Comparison of ENCODE assay signal across 26 cellular contexts in genomic region chr1:24759492-24759891, GRCh38.
"Had no signal": no experiment of that assay in that cellular context is flagged by ENCODE, and none has a peak within 500 bp of the region (broad histone marks: within the 10 kb centered on the region; RNA-seq: fewer than 3 reads in every experiment).

No MANE protein-coding gene starts in this region.

- H3K9me3 ChIP-seq: left ventricle myocardium inferior, lower lobe of right lung, pancreas, suprapubic skin, thyroid gland, upper lobe of right lung, vagina had no signal

- H3K27ac Mint-ChIP-seq: immature natural killer cell; memory B cell; natural killer cell treated with Interleukin-12 subunit alpha and Interleukin-12 subunit beta and Interleukin-15 and Interleukin-18, amount 100 ng/mL, for 72 hours; neural progenitor cell; progenitor cell of endocrine pancreas; stimulated activated effector memory CD8-positive, alpha-beta T cell treated with anti-CD3 and anti-CD28 coated beads, Interleukin-12 subunit alpha, Interleukin-12 subunit beta, amount 100 ng/mL, for 72 hours had no signal

- H3K27ac ChIP-seq: epithelial cell of prostate, foreskin keratinocyte, left ventricle myocardium inferior, lower lobe of right lung, neural progenitor cell, pancreas, suprapubic skin, thyroid gland, upper lobe of right lung, vagina had no signal

- FAIRE-seq: endometrium, keratinocyte, pancreas, small intestine had no signal

- H3K4me2 ChIP-seq: neural progenitor cell had no signal

- H3K4me3 ChIP-seq: left ventricle myocardium inferior, lower lobe of right lung, neural progenitor cell, pancreas, suprapubic skin, thyroid gland, upper lobe of right lung, vagina had no signal

- H3K4me3 Mint-ChIP-seq: immature natural killer cell; memory B cell; natural killer cell treated with Interleukin-12 subunit alpha and Interleukin-12 subunit beta and Interleukin-15 and Interleukin-18, amount 100 ng/mL, for 72 hours; neural progenitor cell; stimulated activated effector memory CD8-positive, alpha-beta T cell treated with anti-CD3 and anti-CD28 coated beads, Interleukin-12 subunit alpha, Interleukin-12 subunit beta, amount 100 ng/mL, for 72 hours had no signal

- H3K4me1 Mint-ChIP-seq: immature natural killer cell; neural progenitor cell; stimulated activated effector memory CD8-positive, alpha-beta T cell treated with anti-CD3 and anti-CD28 coated beads, Interleukin-12 subunit alpha, Interleukin-12 subunit beta, amount 100 ng/mL, for 72 hours had no signal

- H3K36me3 ChIP-seq: left ventricle myocardium inferior, lower lobe of right lung, pancreas, suprapubic skin, thyroid gland, upper lobe of right lung, vagina had no signal

- H3K27me3 Mint-ChIP-seq: memory B cell, progenitor cell of endocrine pancreas had no signal

- ATAC-seq: foreskin keratinocyte; left cardiac atrium; lower lobe of right lung; natural killer cell treated with Interleukin-12 subunit alpha and Interleukin-12 subunit beta and Interleukin-15 and Interleukin-18, amount 100 ng/mL, for 72 hours; pancreas; right cardiac atrium; stimulated activated effector memory CD8-positive, alpha-beta T cell treated with anti-CD3 and anti-CD28 coated beads, Interleukin-12 subunit alpha, Interleukin-12 subunit beta, amount 100 ng/mL, for 72 hours; stimulated activated naive CD8-positive, alpha-beta T cell treated with anti-CD3 and anti-CD28 coated beads, Interleukin-15, Interleukin-2, amounts not matched to agents 100 U/mL and 50 U/mL, for 24 hours; upper lobe of right lung had no signal

- H3K4me1 ChIP-seq: thyroid gland had no signal

- H2AFZ ChIP-seq: neural progenitor cell had no signal

- H3K36me3 Mint-ChIP-seq: immature natural killer cell; natural killer cell treated with Interleukin-12 subunit alpha and Interleukin-12 subunit beta and Interleukin-15 and Interleukin-18, amount 100 ng/mL, for 72 hours; stimulated activated effector memory CD8-positive, alpha-beta T cell treated with anti-CD3 and anti-CD28 coated beads, Interleukin-12 subunit alpha, Interleukin-12 subunit beta, amount 100 ng/mL, for 72 hours had no signal

- H3K9ac ChIP-seq: neural progenitor cell had no signal

- H3K27me3 ChIP-seq: foreskin keratinocyte, neural progenitor cell, pancreas, suprapubic skin, thyroid gland, upper lobe of right lung, vagina had no signal

- H3K9me3 Mint-ChIP-seq: immature natural killer cell; memory B cell; natural killer cell treated with Interleukin-12 subunit alpha and Interleukin-12 subunit beta and Interleukin-15 and Interleukin-18, amount 100 ng/mL, for 72 hours; stimulated activated effector memory CD8-positive, alpha-beta T cell treated with anti-CD3 and anti-CD28 coated beads, Interleukin-12 subunit alpha, Interleukin-12 subunit beta, amount 100 ng/mL, for 72 hours had no signal

- DNase-seq: effector memory CD4-positive, alpha-beta T cell; foreskin keratinocyte; immature natural killer cell; left cardiac atrium; left ventricle myocardium inferior; lower lobe of right lung; midbrain; nucleus accumbens; pancreas; right cardiac atrium; small intestine; stimulated activated CD4-positive, alpha-beta T cell treated with anti-CD3 and anti-CD28 coated beads, Interleukin-4, amount 100 ng/mL, for 1 hour; stimulated activated CD8-positive, alpha-beta memory T cell treated with anti-CD3 and anti-CD28 coated beads, Interleukin-4, amount 100 ng/mL, for 48 hours; stimulated activated naive CD8-positive, alpha-beta T cell treated with anti-CD3 and anti-CD28 coated beads, Interleukin-15, Interleukin-2, amounts not matched to agents 100 U/mL and 50 U/mL, for 24 hours; thyroid gland; upper lobe of right lung had no signal
